ENCODE assay signal across 8 cellular contexts in genomic region chr11:12673924-12674570, GRCh38. TPM values are rescaled to one million over a fixed set of nuclear protein-coding genes. Genes with fewer than 3 reads are reported as not detected.
DNase-seq lines count a peak whose midpoint lies in the region; ATAC-seq and TF ChIP-seq lines count a peak whose summit lies in the region.

Gene TEAD1, plus strand, starts transcription at chr11:12674421.

- no peaks in the 10 kb centered on the region for H3K27me3 ChIP-seq in RWPE2 (ENCODE audit: insufficient read depth, poor library complexity, severe bottlenecking)

- H3K27ac ChIP-seq in RWPE2 (ENCODE audit: poor library complexity, severe bottlenecking) = peak within 1 kb of the TSS; percentile 84

- H3K4me1 Mint-ChIP-seq in nephron progenitor cell = peaks cover 34% of the 10 kb centered on the region

- peaks cover 32% of the 10 kb centered on the region for H3K36me3 ChIP-seq in RWPE2 (ENCODE audit: low read depth)

- peak; percentile 2; the same call in 1 of the 2 replicates for TF ChIP-seq RAD21 in Ishikawa (IDR thresholded peaks at IDR 0.05; ENCODE audit: low read depth)

- peak within 1 kb of the TSS; percentile 100 for H3K27ac Mint-ChIP-seq in nephron progenitor cell

- H3K9me3 ChIP-seq in RWPE2 (ENCODE audit: severe bottlenecking) = no peaks in the 10 kb centered on the region

- H3K9me3 Mint-ChIP-seq in nephron progenitor cell = no peaks in the 10 kb centered on the region

- peak; percentile 84 for ATAC-seq in GM21529 (IDR thresholded peaks at IDR 0.05; ENCODE audit: unreplicated experiment)
- peak; percentile 74 for ATAC-seq in RWPE2 (ENCODE audit: low read depth)

- DNase-seq in COR-L47 (lab: John Stamatoyannopoulos, UW) = peak; percentile 90
- peak; percentile 92 for DNase-seq in RWPE2 (ENCODE audit: low spot score)
- peak; percentile 39 to 70 (median 57) for DNase-seq in activated naive CD4-positive, alpha-beta T cell (lab: John Stamatoyannopoulos, UW)
- DNase-seq in fibroblast of villous mesenchyme (ENCODE audit: low read depth) = peak; percentile 97
- peak; percentile 100 for DNase-seq in nephron progenitor cell
- DNase-seq in stimulated activated naive CD4-positive, alpha-beta T cell treated with Interleukin-2 at 50 U/mL for 16 hours (lab: John Stamatoyannopoulos, UW) = peak; percentile 80

- no peaks in the 10 kb centered on the region for H3K27me3 Mint-ChIP-seq in nephron progenitor cell (ENCODE audit: low read depth, poor library complexity)

- peaks cover 18% of the 10 kb centered on the region for H3K4me1 ChIP-seq in RWPE2 (ENCODE audit: insufficient read depth, poor library complexity, severe bottlenecking)

- TF ChIP-seq CTCF in RWPE2 (IDR thresholded peaks at IDR 0.05; ENCODE audit: poor library complexity, severe bottlenecking) (no peak), fibroblast of villous mesenchyme (IDR thresholded peaks at IDR 0.05; ENCODE audit: insufficient read depth, low read depth, low read length) (no peak), nephron progenitor cell (IDR thresholded peaks at IDR 0.05) (no peak)

- H3K4me3 ChIP-seq in RWPE2 (ENCODE audit: severe bottlenecking) (peak within 1 kb of the TSS; percentile 92), fibroblast of villous mesenchyme (ENCODE audit: low read depth, low read length) (peak within 1 kb of the TSS; percentile 85)

- no peaks in the 10 kb centered on the region for H3K36me3 Mint-ChIP-seq in nephron progenitor cell (ENCODE audit: low read depth)

- H3K4me3 Mint-ChIP-seq in nephron progenitor cell = peak within 1 kb of the TSS; percentile 98

- peak; percentile 76; the same call in 1 of the 2 replicates for TF ChIP-seq EP300 in Ishikawa (IDR thresholded peaks at IDR 0.05; ENCODE audit: borderline replicate concordance)

TF ChIP-seq in Ishikawa, 13 proteins besides CTCF, POLR2A, EP300 and RAD21:
- peak; percentile 43; the same call in 1 of the 2 replicates for TF ChIP-seq TAF1 (IDR thresholded peaks at IDR 0.05; ENCODE audit: low read depth)
- peak; percentile 58 for TF ChIP-seq MAX (IDR thresholded peaks at IDR 0.05)
- TF ChIP-seq USF1 (IDR thresholded peaks at IDR 0.05) = no peak; the same call in 1 of the 2 replicates
- TF ChIP-seq TCF12 (IDR thresholded peaks at IDR 0.05; ENCODE audit: low read depth) = 0 out of 2 replicates have a peak, but pooled peaks have one; percentile 67
- TF ChIP-seq REST (IDR thresholded peaks at IDR 0.05; ENCODE audit: low read depth) = no peak
- TF ChIP-seq CREB1 (IDR thresholded peaks at IDR 0.05; ENCODE audit: low read depth) = peak; percentile 92
- peak; percentile 49 for TF ChIP-seq NFIC (IDR thresholded peaks at IDR 0.05)
- no peak; the same call in 1 of the 2 replicates for TF ChIP-seq CEBPB (IDR thresholded peaks at IDR 0.05)
- no peak for TF ChIP-seq ZBTB7A (IDR thresholded peaks at IDR 0.05; ENCODE audit: low read depth)
- TF ChIP-seq EGR1 (IDR thresholded peaks at IDR 0.05) = 0 out of 2 replicates have a peak, but pooled peaks have one; percentile 24
- no peak; the same call in 1 of the 2 replicates for TF ChIP-seq YY1 (IDR thresholded peaks at IDR 0.05; ENCODE audit: low read depth)
- TF ChIP-seq TEAD4 (IDR thresholded peaks at IDR 0.05) = peak; percentile 99
- no peak for TF ChIP-seq FOXM1 (IDR thresholded peaks at IDR 0.05; ENCODE audit: borderline replicate concordance, low read depth)

RNA-seq across cellular contexts. Expression of gene TEAD1, which starts in this region (rescaled TPM):
- 209 and 244 TPM in 2 replicates for total RNA-seq in fibroblast of villous mesenchyme

Comparison
In these comparisons a context has a peak if more than half of its experiments do, and no peak if none do; other contexts are left out.
1. Peak in every context shown above with its lines: DNase-seq, ATAC-seq, H3K4me3 ChIP-seq and H3K27ac ChIP-seq.